8 cellular contexts compared by ENCODE assay signal in the genomic region with DNA sequence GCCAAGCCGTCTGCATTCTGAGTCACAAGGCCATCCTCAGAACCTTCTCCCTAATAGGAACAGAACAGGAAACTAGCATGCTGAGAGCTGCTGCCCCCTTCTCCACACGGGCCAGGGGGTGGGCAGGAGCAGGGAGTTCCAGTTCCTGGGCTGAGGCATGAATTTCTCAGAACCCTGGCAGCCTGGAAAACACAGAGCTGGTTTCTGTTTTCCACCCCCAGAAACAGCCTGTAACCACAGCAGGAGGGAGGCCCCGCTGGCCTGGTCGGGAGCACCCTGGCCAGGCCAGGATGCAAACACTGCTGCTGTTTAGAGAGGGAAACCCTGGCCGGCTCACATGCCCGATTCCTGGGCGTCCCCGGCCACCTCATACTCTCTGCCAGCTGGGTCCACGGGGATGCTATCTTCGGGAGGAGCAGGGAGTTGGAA.
A peak's percentile ranks its signal among the peaks of the same experiment; 100 is the strongest.
DNase-seq lines count a peak whose midpoint lies in the region; ATAC-seq and TF ChIP-seq lines count a peak whose summit lies in the region.

No MANE protein-coding gene starts in this region.

- peaks cover 3% of the 10 kb centered on the region for H3K36me3 Mint-ChIP-seq in T-helper 17 cell (ENCODE audit: low read depth)

- H3K27me3 ChIP-seq in cardiac muscle cell: no peaks in the 10 kb centered on the region

- H3K27me3 Mint-ChIP-seq in T-helper 17 cell: no peaks in the 10 kb centered on the region

- peaks cover 12% of the 10 kb centered on the region for H3K36me3 ChIP-seq in cardiac muscle cell

- DNase-seq in EL: peak; percentile 41
- no peak for DNase-seq in T-helper 17 cell
- peak in 1 of 2 donors; percentile 57 for DNase-seq in cardiac muscle cell (ENCODE audit: low read depth in 1 of 2, low spot score in 1 of 2)
- DNase-seq in retina: peak; percentile 24
- no peak for DNase-seq in NCI-H2196 treated with DMSO at 0.1 percent for 48 hours (lab: John Stamatoyannopoulos, UW; ENCODE audit: unreplicated experiment)
- no peak for DNase-seq in stimulated activated naive CD4-positive, alpha-beta T cell (lab: John Stamatoyannopoulos, UW)

- no peaks in the 10 kb centered on the region for H3K9me3 ChIP-seq in T-helper 17 cell (ENCODE audit: control insufficient read depth, low read length, poor library complexity, severe bottlenecking)
- H3K9me3 ChIP-seq in cardiac muscle cell (ENCODE audit: low read depth): no peaks in the 10 kb centered on the region

- H3K4me1 Mint-ChIP-seq in T-helper 17 cell: peaks cover 50% of the 10 kb centered on the region

- no peak overlapping the region for H3K4me3 Mint-ChIP-seq in T-helper 17 cell

- no peak overlapping the region for H3K4me3 ChIP-seq in cardiac muscle cell

- peak overlapping the region; percentile 39 for H3K27ac ChIP-seq in cardiac muscle cell

- no peak for TF ChIP-seq CTCF in cardiac muscle cell (IDR thresholded peaks at IDR 0.05; ENCODE audit: low read depth, low read length)

- peak overlapping the region; percentile 85 for H3K27ac Mint-ChIP-seq in T-helper 17 cell

- ATAC-seq in T-helper 17 cell: no peak
- no peak for ATAC-seq in HG02970 (IDR thresholded peaks at IDR 0.05; ENCODE audit: low FRiP score, unreplicated experiment)
- no peak for ATAC-seq in GM21717 (IDR thresholded peaks at IDR 0.05; ENCODE audit: unreplicated experiment)

- peaks cover 6% of the 10 kb centered on the region for H3K4me1 ChIP-seq in cardiac muscle cell (ENCODE audit: low read depth)

Comparison
In these comparisons a context has a peak if more than half of its experiments do, and no peak if none do; other contexts are left out.
1. DNase-seq: peak in EL (single experiment) and retina (single experiment); none in T-helper 17 cell (0 of 3), NCI-H2196 treated with DMSO at 0.1 percent for 48 hours (single experiment) and stimulated activated naive CD4-positive, alpha-beta T cell (0 of 6).